ENCODE assay signal across 17 cellular contexts in genomic region chr17:3910420-3911270, GRCh38. TPM values are rescaled to one million over a fixed set of nuclear protein-coding genes. Genes with fewer than 3 reads are reported as not detected.
DNase-seq lines count a peak whose midpoint lies in the region; ATAC-seq and TF ChIP-seq lines count a peak whose summit lies in the region.
"Had no signal": no experiment of that assay in that cellular context is flagged by ENCODE, and none has a peak within 500 bp of the region (broad histone marks: within the 10 kb centered on the region; RNA-seq: fewer than 3 reads in every experiment).

No MANE protein-coding gene starts in this region.

- peak overlapping the region; percentile 24; the same call in 1 of the 2 replicates for H3K9ac ChIP-seq in Karpas-422 (ENCODE audit: low read length)

- H3K27ac ChIP-seq in Karpas-422 (ENCODE audit: low read length) = no peak overlapping the region
- peak overlapping the region; percentile 99 for H3K27ac ChIP-seq in neutrophil
- H3K27ac ChIP-seq: adrenal gland had no signal

- H2AFZ ChIP-seq in Karpas-422 (ENCODE audit: low read length) = peak overlapping the region; percentile 51; the same call in 1 of the 2 replicates

- peak overlapping the region; percentile 63 for H3K4me3 Mint-ChIP-seq in activated T-cell treated with anti-CD3 and anti-CD28 coated beads, Interleukin-2, amount 50 U/mL, for 24 hours
- peak overlapping the region; percentile 73 for H3K4me3 Mint-ChIP-seq in activated naive CD8-positive, alpha-beta T cell treated with anti-CD3 and anti-CD28 coated beads, Interleukin-2, amount 10 ng/mL, durations not matched to agents 7 days and 5 days
- H3K4me3 Mint-ChIP-seq: mesothelial cell of epicardium had no signal

- H3K36me3 ChIP-seq in Karpas-422 (ENCODE audit: insufficient read depth, low read length) (no peaks in the 10 kb centered on the region), neutrophil (peaks cover 47% of the 10 kb centered on the region)
- H3K36me3 ChIP-seq: adrenal gland had no signal

- DNase-seq in activated T-cell treated with anti-CD3 and anti-CD28 coated beads, Interleukin-2, amount 50 U/mL, for 24 hours = peak; percentile 41
- DNase-seq in activated T-cell treated with anti-CD3 and anti-CD28 coated beads, Interleukin-2, amount 50 U/mL, for 1 hour = no peak
- DNase-seq in Karpas-422 (no peak), NCI-H345 (lab: John Stamatoyannopoulos, UW) (no peak), DMS153 (lab: John Stamatoyannopoulos, UW) (no peak)
- no peak for DNase-seq in activated naive CD8-positive, alpha-beta T cell treated with anti-CD3 and anti-CD28 coated beads, Interleukin-2, amount 10 ng/mL, durations not matched to agents 7 days and 5 days
- no peak for DNase-seq in activated CD4-positive, CD25-positive, alpha-beta regulatory T cell (lab: John Stamatoyannopoulos, UW)
- DNase-seq: Calu3, cerebellar nuclear complex, IMR-90, islet precursor cell, NCI-H1105 treated with DMSO at 0.1 percent for 48 hours, NCI-H446 treated with DMSO at 0.1 percent for 48 hours had no signal

- peak overlapping the region; percentile 19 for H3K4me2 ChIP-seq in Karpas-422 (ENCODE audit: low read depth, low read length, poor library complexity, severe bottlenecking)

- no peaks in the 10 kb centered on the region for H3K79me2 ChIP-seq in Karpas-422 (ENCODE audit: low read length)

- no peaks in the 10 kb centered on the region for H3K9me2 ChIP-seq in Karpas-422 (replicated peaks; ENCODE audit: insufficient read depth, low read length)

- POLR2A ChIA-PET in activated naive CD8-positive, alpha-beta T cell treated with anti-CD3 and anti-CD28 coated beads, Interleukin-2, amount 10 ng/mL, durations not matched to agents 7 days and 5 days (lab: Charles Lee) = interaction anchor here (0.6 to 2.9 kb wide), 3 partner anchors 54 to 173 kb away, joined by 3 to 10 read pairs (median 3); partner anchors contain the start of gene NCBP3

- no peaks in the 10 kb centered on the region for H3K9me3 Mint-ChIP-seq in activated T-cell treated with anti-CD3 and anti-CD28 coated beads, Interleukin-2, amount 50 U/mL, for 24 hours
- no peaks in the 10 kb centered on the region for H3K9me3 Mint-ChIP-seq in activated naive CD8-positive, alpha-beta T cell treated with anti-CD3 and anti-CD28 coated beads, Interleukin-2, amount 10 ng/mL, durations not matched to agents 7 days and 5 days
- H3K9me3 Mint-ChIP-seq: mesothelial cell of epicardium had no signal

- H3K4me1 ChIP-seq in Karpas-422 (ENCODE audit: low read length) = peaks cover 30% of the 10 kb centered on the region
- H3K4me1 ChIP-seq in neutrophil (ENCODE audit: control insufficient read depth in 1 of 2, insufficient read depth in 1 of 2, low read depth in 1 of 2, low read length in 1 of 2) = peaks cover 45 to 55% of the 10 kb centered on the region in 2 experiments

- H3K9me3 ChIP-seq in Karpas-422 (ENCODE audit: low read length) (no peaks in the 10 kb centered on the region), neutrophil (no peaks in the 10 kb centered on the region)
- H3K9me3 ChIP-seq: adrenal gland had no signal

- H4K20me1 ChIP-seq in Karpas-422 (ENCODE audit: insufficient read depth, low read depth, low read length) = no peaks in the 10 kb centered on the region

- H3K27me3 ChIP-seq in Karpas-422 (ENCODE audit: low read length) = no peaks in the 10 kb centered on the region
- H3K27me3 ChIP-seq in neutrophil = no peaks in the 10 kb centered on the region
- H3K27me3 ChIP-seq: adrenal gland had no signal

- H3K4me3 ChIP-seq in Karpas-422 (ENCODE audit: low read length) (no peak overlapping the region), neutrophil (ENCODE audit: low read depth in 1 of 2, low read length in 1 of 2) (peak overlapping the region; percentile 17 to 35)
- H3K4me3 ChIP-seq: adrenal gland had no signal

- TF ChIP-seq CTCF in neutrophil (IDR thresholded peaks at IDR 0.05) = no peak

- H3K27ac Mint-ChIP-seq in activated T-cell treated with anti-CD3 and anti-CD28 coated beads, Interleukin-2, amount 50 U/mL, for 24 hours = peak overlapping the region; percentile 84
- peak overlapping the region; percentile 90 for H3K27ac Mint-ChIP-seq in activated naive CD8-positive, alpha-beta T cell treated with anti-CD3 and anti-CD28 coated beads, Interleukin-2, amount 10 ng/mL, durations not matched to agents 7 days and 5 days
- H3K27ac Mint-ChIP-seq: mesothelial cell of epicardium had no signal

- H3K4me1 Mint-ChIP-seq in activated T-cell treated with anti-CD3 and anti-CD28 coated beads, Interleukin-2, amount 50 U/mL, for 24 hours (ENCODE audit: low read depth) = peaks cover 31% of the 10 kb centered on the region
- peaks cover 23% of the 10 kb centered on the region for H3K4me1 Mint-ChIP-seq in activated naive CD8-positive, alpha-beta T cell treated with anti-CD3 and anti-CD28 coated beads, Interleukin-2, amount 10 ng/mL, durations not matched to agents 7 days and 5 days

- no peaks in the 10 kb centered on the region for H3K27me3 Mint-ChIP-seq in activated T-cell treated with anti-CD3 and anti-CD28 coated beads, Interleukin-2, amount 50 U/mL, for 24 hours
- peaks cover 4% of the 10 kb centered on the region for H3K27me3 Mint-ChIP-seq in activated naive CD8-positive, alpha-beta T cell treated with anti-CD3 and anti-CD28 coated beads, Interleukin-2, amount 10 ng/mL, durations not matched to agents 7 days and 5 days

- H3K36me3 Mint-ChIP-seq in activated T-cell treated with anti-CD3 and anti-CD28 coated beads, Interleukin-2, amount 50 U/mL, for 24 hours (ENCODE audit: low read depth) = no peaks in the 10 kb centered on the region
- H3K36me3 Mint-ChIP-seq in activated naive CD8-positive, alpha-beta T cell treated with anti-CD3 and anti-CD28 coated beads, Interleukin-2, amount 10 ng/mL, durations not matched to agents 7 days and 5 days = no peaks in the 10 kb centered on the region
- H3K36me3 Mint-ChIP-seq: mesothelial cell of epicardium had no signal

- no peak for ATAC-seq in activated naive CD8-positive, alpha-beta T cell treated with anti-CD3 and anti-CD28 coated beads, Interleukin-2, amount 10 ng/mL, durations not matched to agents 7 days and 5 days (ENCODE audit: low read depth)

RNA-seq across cellular contexts. Expression of gene P2RX1, which starts 5.6 kb away (rescaled TPM):
- not detected in 2 replicates for total RNA-seq in Karpas-422 (2014; rRNA removed; shearing (Covaris generic); ENCODE audit: low replicate concordance)
- under 1 TPM; 0.82 to 1.00 TPM for total RNA-seq in activated naive CD8-positive, alpha-beta T cell treated with anti-CD3 and anti-CD28 coated beads, Interleukin-2, amount 10 ng/mL, durations not matched to agents 7 days and 5 days
- total RNA-seq: Calu3, IMR-90, osteocyte had no signal

RNA-seq across cellular contexts. Expression of gene CAMKK1, which starts 17.8 kb away (rescaled TPM):
- 0.07 and 0.58 TPM in 2 replicates for total RNA-seq in Karpas-422 (2014; rRNA removed; shearing (Covaris generic); ENCODE audit: low replicate concordance)
- 1 to 10 TPM; 4.5 to 4.7 TPM for total RNA-seq in activated naive CD8-positive, alpha-beta T cell treated with anti-CD3 and anti-CD28 coated beads, Interleukin-2, amount 10 ng/mL, durations not matched to agents 7 days and 5 days

RNA-seq across cellular contexts. Expression of gene ATP2A3, which starts 53.6 kb away (rescaled TPM):
- total RNA-seq in Karpas-422 (2014; rRNA removed; shearing (Covaris generic); ENCODE audit: low replicate concordance) = 101 and 204 TPM in 2 replicates
- 100 to 1,000 TPM; 289 to 297 TPM for total RNA-seq in activated naive CD8-positive, alpha-beta T cell treated with anti-CD3 and anti-CD28 coated beads, Interleukin-2, amount 10 ng/mL, durations not matched to agents 7 days and 5 days
- total RNA-seq: osteocyte had no signal
